Comparison of ENCODE assay signal across 16 cellular contexts in genomic region chr2:9596621-9597311, GRCh38. TPM values are rescaled to one million over a fixed set of nuclear protein-coding genes. Genes with fewer than 3 reads are reported as not detected.
DNase-seq lines count a peak whose midpoint lies in the region; ATAC-seq and TF ChIP-seq lines count a peak whose summit lies in the region.
"Had no signal": no experiment of that assay in that cellular context is flagged by ENCODE, and none has a peak within 500 bp of the region (broad histone marks: within the 10 kb centered on the region; RNA-seq: fewer than 3 reads in every experiment).

No MANE protein-coding gene starts in this region.

- H3K4me1 Mint-ChIP-seq in WTC11 (peaks cover 8% of the 10 kb centered on the region; the same call in 1 of the 2 replicates), immature natural killer cell (peaks cover 54 to 77% of the 10 kb centered on the region in 2 donors)

- peaks cover 90% of the 10 kb centered on the region for H3K36me3 ChIP-seq in BLaER1
- H3K36me3 ChIP-seq in DOHH2 (ENCODE audit: control insufficient read depth, low read length) = peaks cover 48% of the 10 kb centered on the region
- peaks cover 7 to 44% (median 34%) of the 10 kb centered on the region in 4 donors for H3K36me3 ChIP-seq in stomach
- H3K36me3 ChIP-seq: thoracic aorta had no signal

- ATAC-seq in WTC11 = no peak
- ATAC-seq: heart left ventricle, psoas muscle had no signal

- CTCF ChIA-PET in WTC11 (lab: Charles Lee) = no interaction called here

- H3K36me3 Mint-ChIP-seq in WTC11 (peaks cover 40% of the 10 kb centered on the region), immature natural killer cell (peaks cover 19 to 25% (median 20%) of the 10 kb centered on the region in 3 donors)

- H3K9me3 ChIP-seq in BLaER1 = peaks cover 39% of the 10 kb centered on the region
- H3K9me3 ChIP-seq in DOHH2 (ENCODE audit: control insufficient read depth, insufficient read depth, low read length) = no peaks in the 10 kb centered on the region
- H3K9me3 ChIP-seq in stomach = peaks cover 11 to 22% (median 17%) of the 10 kb centered on the region in 4 donors

- no peak for TF ChIP-seq POLR2A in stomach (IDR thresholded peaks at IDR 0.05)

- H3K4me3 Mint-ChIP-seq in WTC11 (no peak overlapping the region), immature natural killer cell (peak overlapping the region; percentile 61 to 79 (median 68))

- H4K20me1 ChIP-seq in BLaER1 (peaks cover 100% of the 10 kb centered on the region), DOHH2 (ENCODE audit: control insufficient read depth, insufficient read depth, low read depth, low read length) (peaks cover 11% of the 10 kb centered on the region; the same call in 1 of the 2 replicates)

- TF ChIP-seq CTCF in DOHH2 (IDR thresholded peaks at IDR 0.05; ENCODE audit: low read depth, low read length, poor library complexity, severe bottlenecking) (no peak), WTC11 (IDR thresholded peaks at IDR 0.05) (no peak), stomach (IDR thresholded peaks at IDR 0.05) (no peak)

- no peak for TF ChIP-seq EP300 in stomach (IDR thresholded peaks at IDR 0.05)

- peak overlapping the region; percentile 36; the same call in 1 of the 2 replicates for H3K27ac Mint-ChIP-seq in WTC11
- peak overlapping the region; percentile 61 to 84 (median 81) for H3K27ac Mint-ChIP-seq in immature natural killer cell

- WGBS in stomach, 5 donors = 86 to 94% (median 90%) methylated on average over 10 of the region's 10 CpGs

- peaks cover 21% of the 10 kb centered on the region for H3K9me3 Mint-ChIP-seq in WTC11
- no peaks in the 10 kb centered on the region for H3K9me3 Mint-ChIP-seq in immature natural killer cell

- H3K27me3 ChIP-seq in BLaER1 (0 out of 2 replicates have a peak, but pooled peaks cover 5% of the 10 kb centered on the region), DOHH2 (ENCODE audit: control insufficient read depth, low read length) (no peaks in the 10 kb centered on the region), stomach (no peaks in the 10 kb centered on the region)
- H3K27me3 ChIP-seq: esophagus muscularis mucosa, heart left ventricle had no signal

- intact Hi-C loops in stomach (cut with DNase I; ENCODE audit: low total_unique reads) = no loop called here

- 0 out of 2 replicates have a peak overlapping the region, but pooled peaks have one; percentile 13 for H3K27ac ChIP-seq in BLaER1
- no peak overlapping the region for H3K27ac ChIP-seq in DOHH2 (ENCODE audit: low read depth, low read length)
- no peak overlapping the region for H3K27ac ChIP-seq in stomach
- H3K27ac ChIP-seq: psoas muscle had no signal

- H3K79me2 ChIP-seq in DOHH2 (ENCODE audit: control insufficient read depth, low read length) = peaks cover 98% of the 10 kb centered on the region

- H3K4me2 ChIP-seq in BLaER1 (peak overlapping the region; percentile 41), DOHH2 (ENCODE audit: low read length) (peak overlapping the region; percentile 5; the same call in 1 of the 2 replicates)

- no peak overlapping the region for H3K9ac ChIP-seq in BLaER1

- no peak for DNase-seq in WTC11 (ENCODE audit: low spot score)
- no peak for DNase-seq in immature natural killer cell
- no peak for DNase-seq in stomach
- no peak for DNase-seq in cerebellar nuclear complex (lab: John Stamatoyannopoulos, UW)
- no peak for DNase-seq in ureter (ENCODE audit: low spot score)
- no peak for DNase-seq in stimulated activated CD4-positive, alpha-beta T cell treated with anti-CD3 and anti-CD28 coated beads, Interleukin-2, amount 100 ng/mL, for 48 hours
- DNase-seq: anterior cingulate cortex, heart left ventricle, NCI-H1092 treated with DMSO at 0.1 percent for 48 hours, psoas muscle, SHP77, T1000 had no signal

- no peaks in the 10 kb centered on the region for H3K27me3 Mint-ChIP-seq in WTC11 (ENCODE audit: low read depth)
- H3K27me3 Mint-ChIP-seq in immature natural killer cell (ENCODE audit: low read depth in 3 of 3) = peaks cover 0 to 2% (median 2%) of the 10 kb centered on the region in 3 donors

- POLR2A ChIA-PET in WTC11 (lab: Charles Lee) = interaction anchor here (0.7 kb wide), 1 partner anchor 129 kb away, joined by 4 read pairs; no protein-coding TSS in a partner anchor

- H3K9me2 ChIP-seq in DOHH2 (replicated peaks; ENCODE audit: control insufficient read depth, low read length) = no peaks in the 10 kb centered on the region

- H3F3A ChIP-seq in DOHH2 (ENCODE audit: control insufficient read depth, insufficient read depth) = 0 out of 2 replicates have a peak, but pooled peaks cover 8% of the 10 kb centered on the region

- H3K4me3 ChIP-seq in BLaER1 (no peak overlapping the region), DOHH2 (ENCODE audit: low read length) (no peak overlapping the region), stomach (no peak overlapping the region)
- H3K4me3 ChIP-seq: esophagus muscularis mucosa, psoas muscle, thoracic aorta had no signal

- H3K4me1 ChIP-seq in BLaER1 (peaks cover 21% of the 10 kb centered on the region), DOHH2 (ENCODE audit: control insufficient read depth, low read length) (peaks cover 25% of the 10 kb centered on the region), stomach (peaks cover 8 to 47% (median 29%) of the 10 kb centered on the region in 4 donors)

TF ChIP-seq in WTC11, 78 proteins besides CTCF, POLR2A, EP300 and RAD21:
- TF ChIP-seq ZNF512 (CRISPR knock-in tag; IDR thresholded peaks at IDR 0.05; ENCODE audit: borderline replicate concordance) (no peak), ZNF671 (CRISPR knock-in tag; IDR thresholded peaks at IDR 0.05) (no peak), PRDM15 (CRISPR knock-in tag; IDR thresholded peaks at IDR 0.05) (no peak), SMAD3 (CRISPR knock-in tag; IDR thresholded peaks at IDR 0.05; ENCODE audit: borderline replicate concordance) (no peak), JUN (CRISPR knock-in tag; IDR thresholded peaks at IDR 0.05) (no peak), MLX (CRISPR knock-in tag; IDR thresholded peaks at IDR 0.05) (no peak), ZNF263 (CRISPR knock-in tag; IDR thresholded peaks at IDR 0.05; ENCODE audit: low read depth) (no peak), EMX1 (CRISPR knock-in tag; IDR thresholded peaks at IDR 0.05) (no peak), ZMAT4 (CRISPR knock-in tag; IDR thresholded peaks at IDR 0.05) (no peak), FOXK1 (CRISPR knock-in tag; IDR thresholded peaks at IDR 0.05) (no peak), MYBL2 (CRISPR knock-in tag; IDR thresholded peaks at IDR 0.05) (no peak)

RNA-seq across cellular contexts. Expression of gene YWHAQ, which starts 34.0 kb away (rescaled TPM):
- total RNA-seq in WTC11 (2021) (394 to 395 TPM (median 395 TPM) in 3 replicates), stomach (100 to 1,000 TPM; 104 to 226 (median 147) TPM), ureter (225 TPM)
- polyA plus RNA-seq in immature natural killer cell (100 to 1,000 TPM; 406 to 761 (median 479) TPM), stomach (100 to 1,000 TPM; 123 to 213 (median 209) TPM)

RNA-seq across cellular contexts. Expression of gene ADAM17, which starts 41.1 kb away (rescaled TPM):
- total RNA-seq in WTC11 (2021) (23.5 to 25.9 TPM (median 25.5 TPM) in 3 replicates), stomach (10 to 100 TPM; 11.7 to 46.1 (median 24.1) TPM), ureter (41.7 TPM)
- polyA plus RNA-seq in immature natural killer cell (10 to 100 TPM in 1 of 3 donors, 1 to 10 TPM in 2; 6.3 to 14.9 (median 8.0) TPM), stomach (1 to 10 TPM; 4.0 to 5.7 (median 5.5) TPM)
